8 cellular contexts compared by ENCODE assay signal in genomic region chr2:28390241-28390856, GRCh38. TPM values are rescaled to one million over a fixed set of nuclear protein-coding genes. Genes with fewer than 3 reads are reported as not detected.
DNase-seq lines count a peak whose midpoint lies in the region; FAIRE-seq and TF ChIP-seq lines count a peak whose summit lies in the region.

No MANE protein-coding gene starts in this region.

- peaks cover 3 to 5% of the 10 kb centered on the region in 2 donors for H3K4me1 ChIP-seq in kidney (ENCODE audit: control insufficient read depth in 1 of 2, insufficient read depth in 1 of 2, low read depth in 1 of 2, low read length in 2 of 2)

- DNase-seq in AG09309 (ENCODE audit: low read depth) (peak; percentile 92), NCI-H2107 treated with DMSO at 0.1 percent for 48 hours (lab: John Stamatoyannopoulos, UW; ENCODE audit: unreplicated experiment) (peak; percentile 62), kidney (peak; percentile 98), cortex of kidney (lab: John Stamatoyannopoulos, UW) (no peak)
- peak; percentile 78 for DNase-seq in activated CD4-positive, CD25-positive, alpha-beta regulatory T cell treated with anti-CD3 and anti-CD28 coated beads, Interleukin-2, amount 50 U/mL, for 72 hours
- peak; percentile 93 for DNase-seq in central memory CD4-positive, alpha-beta T cell
- DNase-seq in stimulated activated CD4-positive, alpha-beta T cell treated with anti-CD3 and anti-CD28 coated beads, Interleukin-12 subunit alpha, Interleukin-12 subunit beta, amount 100 ng/mL, for 48 hours (ENCODE audit: low read depth in 2 of 3, low spot score in 1 of 3): peak; percentile 91 to 95 (median 93)

- peak overlapping the region; percentile 39 to 99 for H3K9ac ChIP-seq in kidney (ENCODE audit: low read length in 2 of 2)

- peak overlapping the region; percentile 98 to 99 for H3K27ac ChIP-seq in kidney (ENCODE audit: low read depth in 2 of 2, low read length in 2 of 2)

- H3K4me3 ChIP-seq in AG09309 (ENCODE audit: control insufficient read depth, low read depth, low read length) (peak overlapping the region; percentile 51), kidney (ENCODE audit: low read length in 2 of 2) (peak overlapping the region; percentile 52 to 80)

- H3K36me3 ChIP-seq in kidney (ENCODE audit: control insufficient read depth in 1 of 2, insufficient read depth in 2 of 2, low read length in 2 of 2): no peaks in the 10 kb centered on the region

- intact Hi-C loops in kidney (cut with DNase I): no loop called here

- TF ChIP-seq POLR2A in GM19193 (IDR thresholded peaks at IDR 0.05; ENCODE audit: extremely low read depth, insufficient read depth, insufficient read length): peak; percentile 41

- no peak for FAIRE-seq in kidney (lab: Jason Lieb, UNC)

- H3K9me3 ChIP-seq in kidney (ENCODE audit: control insufficient read depth in 1 of 2, low read length in 2 of 2): no peaks in the 10 kb centered on the region

- TF ChIP-seq CTCF in AG09309 (IDR thresholded peaks at IDR 0.05; ENCODE audit: control insufficient read depth, insufficient read depth, low read depth, low read length, missing control alignments) (no peak), kidney (IDR thresholded peaks at IDR 0.05; ENCODE audit: borderline replicate concordance, extremely low read depth, insufficient read depth) (peak; percentile 3)

RNA-seq across cellular contexts. Expression of gene FOSL2, which starts 2.3 kb away (rescaled TPM):
- total RNA-seq in kidney: 149 TPM
- 20.6 TPM for polyA plus RNA-seq in kidney (ENCODE audit: insufficient read depth, low read depth, low replicate concordance)
